8 cellular contexts compared by ENCODE assay signal in the genomic region with DNA sequence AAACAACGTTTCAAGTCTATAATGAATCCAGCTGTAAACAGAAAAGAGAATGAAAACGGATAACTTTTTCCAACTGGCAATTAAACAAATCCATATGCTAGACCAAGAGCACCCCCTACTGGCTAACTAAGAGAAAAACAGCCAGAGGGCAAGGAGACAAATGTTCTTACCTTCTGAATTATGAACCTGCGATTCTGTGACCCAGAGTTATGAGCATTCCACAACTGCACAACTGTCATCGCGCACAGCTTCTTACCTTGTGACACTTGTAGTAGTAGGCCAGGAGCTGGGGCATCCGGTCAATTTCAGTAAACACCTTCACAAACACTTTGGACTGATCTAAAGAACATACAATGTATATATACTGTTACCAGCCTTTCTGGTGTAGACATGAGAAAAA. TPM values are rescaled to one million over a fixed set of nuclear protein-coding genes. Genes with fewer than 3 reads are reported as not detected.
DNase-seq lines count a peak whose midpoint lies in the region; ATAC-seq, FAIRE-seq and TF ChIP-seq lines count a peak whose summit lies in the region.

No MANE protein-coding gene starts in this region.

- no peak for TF ChIP-seq EP300 in K562 (IDR thresholded peaks at IDR 0.05; ENCODE audit: low read length)

- FAIRE-seq in K562 (lab: Jason Lieb, UNC) (peak; percentile 82), islet of Langerhans (lab: Jason Lieb, UNC) (peak; percentile 76)

- in situ Hi-C loops in K562 (cut with MboI): loop anchor here (10.0 kb wide), 1 partner anchor 250 kb away; the partner anchor contains the start of gene SCNN1G

- WGBS in K562 (ENCODE audit: insufficient coverage, low coverage, missing lambda C conversion rate): 16% methylated on average over 6 of the region's 6 CpGs

- intact Hi-C loops in K562 (cut with micrococcal nuclease): loop anchor here (1.0 to 10.0 kb wide), 2 partner anchors 120 to 252 kb away; partner anchors contain the start of genes EARS2, SCNN1G and UBFD1

- CTCF ChIA-PET in K562 (lab: Yijun Ruan, JAX; ENCODE audit: low intra/inter-chr PET ratio): interaction anchor here (1.2 to 3.4 kb wide), 2 partner anchors 252 to 602 kb away, joined by 3 to 21 read pairs; partner anchors contain the start of gene SCNN1G

- ATAC-seq in K562: peak; percentile 64
- no peak for ATAC-seq in GM18519 (IDR thresholded peaks at IDR 0.05; ENCODE audit: low FRiP score, unreplicated experiment)
- no peak for ATAC-seq in GM18907 (IDR thresholded peaks at IDR 0.05; ENCODE audit: unreplicated experiment)

- 0 out of 2 replicates have a peak, but pooled peaks cover 5% of the 10 kb centered on the region for H4K20me1 ChIP-seq in K562 (replicated peaks; ENCODE audit: control insufficient read depth, insufficient read depth, low read length)

- H3K9me3 ChIP-seq in K562 (replicated peaks; ENCODE audit: control insufficient read depth, insufficient read depth, low read depth, low read length): no peaks in the 10 kb centered on the region

- peaks cover 57% of the 10 kb centered on the region for H3K36me3 ChIP-seq in K562 (ENCODE audit: control insufficient read depth, insufficient read depth, low read length)

- H3K4me2 ChIP-seq in K562 (ENCODE audit: insufficient read depth, low read length): no peak overlapping the region

- no peak overlapping the region for H3K9ac ChIP-seq in K562 (ENCODE audit: insufficient read depth in 1 of 2, low read depth in 2 of 2, low read length in 2 of 2)

- H3K4me1 Mint-ChIP-seq in HFFc6 (ENCODE audit: low read depth): no peaks in the 10 kb centered on the region

- POLR2A ChIA-PET in K562 (lab: Yijun Ruan, JAX): no interaction called here

- TF ChIP-seq CTCF in HFFc6 (IDR thresholded peaks at IDR 0.05): peak; percentile 95
- TF ChIP-seq CTCF in K562 (IDR thresholded peaks at IDR 0.05 in 2 of 3, conservative IDR thresholded peaks at IDR 0.05 in 1 of 3; ENCODE audit: insufficient read depth in 2 of 3, low read depth in 1 of 3, low read length in 3 of 3): peak; percentile 73 to 91 (median 85)

- no peaks in the 10 kb centered on the region for H3K9me3 Mint-ChIP-seq in HFFc6

- peaks cover 10 to 18% of the 10 kb centered on the region in 2 experiments; a peak in 4 of 5 replicates for H3K4me1 ChIP-seq in K562 (replicated peaks in 1 of 2; ENCODE audit: control insufficient read depth in 2 of 2, insufficient read depth in 2 of 2, low read length in 2 of 2)

- no peak overlapping the region for H3K27ac Mint-ChIP-seq in HFFc6

- DNase-seq in DMS53 (lab: John Stamatoyannopoulos, UW): peak; percentile 73
- DNase-seq in HFFc6: peak; percentile 60
- DNase-seq in NCI-H526 treated with DMSO at 0.1 percent for 48 hours (lab: John Stamatoyannopoulos, UW): peak; percentile 21
- peak; percentile 55 to 81 (median 60) for DNase-seq in K562 (ENCODE audit: extremely low read depth in 1 of 4, low spot score in 3 of 4)
- DNase-seq in superior temporal gyrus (ENCODE audit: extremely low spot score): peak; percentile 91

- H3K79me2 ChIP-seq in K562 (ENCODE audit: control insufficient read depth, insufficient read depth, low read length): 0 out of 3 replicates have a peak, but pooled peaks cover 2% of the 10 kb centered on the region

- no peak overlapping the region for H3K4me3 ChIP-seq in K562

- peak; percentile 59 to 87 for TF ChIP-seq RAD21 in K562 (CRISPR knock-in tag; conservative IDR thresholded peaks at IDR 0.05 in 1 of 2, IDR thresholded peaks at IDR 0.05 in 1 of 2)

- H3K27ac ChIP-seq in K562 (ENCODE audit: extremely low read depth, low read depth, low read length): no peak overlapping the region; the same call in 2 of the 3 replicates

- TF ChIP-seq POLR2A in K562 (conservative IDR thresholded peaks at IDR 0.05): no peak

- no peak overlapping the region for H3K4me3 Mint-ChIP-seq in HFFc6

- H3K36me3 Mint-ChIP-seq in HFFc6 (ENCODE audit: low read depth): peaks cover 6% of the 10 kb centered on the region; the same call in 1 of the 2 replicates

- no TSS peak for BruUV-seq in K562 (replicated peaks; lab: Mats Ljungman, UMichigan)

- H2AFZ ChIP-seq in K562 (ENCODE audit: low read depth, low read length): no peak overlapping the region

- no peaks in the 10 kb centered on the region for H3K27me3 Mint-ChIP-seq in HFFc6 (ENCODE audit: insufficient read depth)

- no peaks in the 10 kb centered on the region for H3K27me3 ChIP-seq in K562 (ENCODE audit: control insufficient read depth in 2 of 2, insufficient read depth in 2 of 2, low read length in 2 of 2)

- no peaks in the 10 kb centered on the region for H3K9me1 ChIP-seq in K562 (ENCODE audit: control insufficient read depth, insufficient read depth, low read length)

TF ChIP-seq in K562, 482 proteins besides CTCF, POLR2A, EP300 and RAD21:
- no peak for TF ChIP-seq ZNF75A (CRISPR knock-in tag; IDR thresholded peaks at IDR 0.05)
- no peak for TF ChIP-seq TCFL5 (CRISPR knock-in tag; conservative IDR thresholded peaks at IDR 0.05)
- no peak for TF ChIP-seq ATF7 (IDR thresholded peaks at IDR 0.05)
- TF ChIP-seq MNT (conservative IDR thresholded peaks at IDR 0.05): 0 out of 4 replicates have a peak, but pooled peaks of 1 of the 2 experiments have one; percentile 13
- TF ChIP-seq ARID3A (IDR thresholded peaks at IDR 0.05; ENCODE audit: borderline replicate concordance, low read depth, low read length): 0 out of 2 replicates have a peak, but pooled peaks have one; percentile 14
- peak; percentile 38; the same call in 1 of the 2 replicates for TF ChIP-seq SMC3 (conservative IDR thresholded peaks at IDR 0.05; ENCODE audit: insufficient read depth, low read depth, low read length)
- TF ChIP-seq DEAF1 (CRISPR knock-in tag; IDR thresholded peaks at IDR 0.05): peak; percentile 39
- no peak for TF ChIP-seq XRCC3 (IDR thresholded peaks at IDR 0.05)
- TF ChIP-seq HDAC2 (IDR thresholded peaks at IDR 0.05): no peak

RNA-seq across cellular contexts. Expression of gene COG7, which starts 18.6 kb away (rescaled TPM):
- total RNA-seq in HFFc6 (2021; fragmentation: NEBNext Ultra II Directional; extraction: Animal tissue kit (Norgen Biotek cat#: 25700)): 10 to 100 TPM; 17.7 to 21.2 (median 19.7) TPM
- total RNA-seq in K562 (2011; cell fraction: chromatin; rRNA removed; ENCODE audit: low replicate concordance): 130 and 148 TPM in 2 replicates
- total RNA-seq in K562 (2011; cell fraction: nucleolus; rRNA removed): 64.2 and 80.3 TPM in 2 replicates
- 81.6 and 84.3 TPM in 2 replicates for total RNA-seq in K562 (2011; cell fraction: nucleoplasm; rRNA removed)
- total RNA-seq in K562 (2014; rRNA removed) (10.3 and 15.6 TPM in 2 replicates), K562 (2014; rRNA removed; fragmentation: Illumina TruSeq; extraction: Trizol) (10.1 and 12.6 TPM in 2 replicates), K562 (2015; rRNA removed; fragmentation: Illumina TruSeq; extraction: Trizol) (15.1 and 17.4 TPM in 2 replicates), K562 (2021) (15.7 and 16.0 TPM in 2 replicates)
- polyA plus RNA-seq in K562 (2011; rRNA removed) (17.4 and 33.4 TPM in 2 replicates), K562 (2014; fragmentation: Illumina TruSeq; extraction: Trizol) (17.6 and 18.9 TPM in 2 replicates), K562 (2014; fragmentation: Nextera tagmentation; extraction: Ambion mirVana) (1 to 10 TPM; 3.8 to 7.6 TPM), K562 (2014; rRNA removed) (13.4 and 16.6 TPM in 2 replicates)
- 39.4 and 44.8 TPM in 2 replicates for polyA plus RNA-seq in K562 (2011; cell fraction: cytosol; rRNA removed)
- 62.0 and 68.1 TPM in 2 replicates for polyA plus RNA-seq in K562 (2011; cell fraction: nucleus; rRNA removed)
- 12.1 and 16.8 TPM in 2 replicates for polyA plus RNA-seq in K562 (2012)
- 28.9 and 31.1 TPM in 2 replicates for polyA minus RNA-seq in K562 (2011; rRNA and poly(A)+ RNA removed)
- 13.2 and 19.2 TPM in 2 replicates for polyA minus RNA-seq in K562 (2011; cell fraction: cytosol; rRNA and poly(A)+ RNA removed)
- 18.8 and 25.3 TPM in 2 replicates for polyA minus RNA-seq in K562 (2011; cell fraction: nucleus; rRNA and poly(A)+ RNA removed)

Comparison
In these comparisons a context has a peak if more than half of its experiments do, and no peak if none do; other contexts are left out.
1. DNase-seq: peak in every context shown above with its lines; median percentile 91 in superior temporal gyrus; 73 in DMS53; 60 in HFFc6; 60 in K562; 21 in NCI-H526 treated with DMSO at 0.1 percent for 48 hours.